ENCODE assay signal across 16 cellular contexts in genomic region chr11:77086521-77087472, GRCh38. TPM values are rescaled to one million over a fixed set of nuclear protein-coding genes. Genes with fewer than 3 reads are reported as not detected.
DNase-seq lines count a peak whose midpoint lies in the region; ATAC-seq and TF ChIP-seq lines count a peak whose summit lies in the region.
"Had no signal": no experiment of that assay in that cellular context is flagged by ENCODE, and none has a peak within 500 bp of the region (broad histone marks: within the 10 kb centered on the region; RNA-seq: fewer than 3 reads in every experiment).

No MANE protein-coding gene starts in this region.

- H3K27ac ChIP-seq in heart left ventricle (peak overlapping the region in 2 of 12 donors; percentile 24 to 34), right atrium auricular region (peak overlapping the region in 1 of 2 donors; percentile 16), urinary bladder (ENCODE audit: low read depth) (peak overlapping the region; percentile 63)
- H3K27ac ChIP-seq: A549 had no signal

- in situ Hi-C loops in ACHN (cut with HindIII; ENCODE audit: low pct_ligation_motif_present, low pct_unique_long_range_greater_than_20kb, low sequenced_read_pairs): no loop called here

- no peaks in the 10 kb centered on the region for H3K9me3 ChIP-seq in heart left ventricle
- H3K9me3 ChIP-seq in right atrium auricular region: no peaks in the 10 kb centered on the region
- no peaks in the 10 kb centered on the region for H3K9me3 ChIP-seq in mucosa of stomach (ENCODE audit: control insufficient read depth, low read length)
- H3K9me3 ChIP-seq: A549 had no signal

- TF ChIP-seq CTCF in heart left ventricle (IDR thresholded peaks at IDR 0.05) (no peak), right atrium auricular region (IDR thresholded peaks at IDR 0.05) (no peak), fibroblast of pulmonary artery (IDR thresholded peaks at IDR 0.05; ENCODE audit: low read length, missing control alignments) (no peak)

- H3K4me3 ChIP-seq in heart left ventricle (no peak overlapping the region), right atrium auricular region (no peak overlapping the region), fibroblast of pulmonary artery (replicated peaks; ENCODE audit: low read depth, low read length) (no peak overlapping the region), mucosa of stomach (ENCODE audit: low read length) (no peak overlapping the region), urinary bladder (ENCODE audit: low read depth, low read length) (no peak overlapping the region)
- H3K4me3 ChIP-seq: A549 had no signal

- no peak for TF ChIP-seq POLR2A in heart left ventricle (IDR thresholded peaks at IDR 0.05)

- peaks cover 0 to 26% (median 14%) of the 10 kb centered on the region in 12 donors for H3K4me1 ChIP-seq in heart left ventricle
- peaks cover 0 to 25% of the 10 kb centered on the region in 2 donors for H3K4me1 ChIP-seq in right atrium auricular region
- H3K4me1 ChIP-seq in mucosa of stomach (ENCODE audit: control insufficient read depth, insufficient read depth, low read length): peaks cover 95% of the 10 kb centered on the region
- H3K4me1 ChIP-seq in urinary bladder (ENCODE audit: insufficient read depth): peaks cover 2% of the 10 kb centered on the region

- intact Hi-C loops in heart left ventricle (cut with DNase I): loop anchor here in 1 of 10 donors (10.0 kb wide), 1 partner anchor 292 kb away; no protein-coding TSS in a partner anchor

- no peaks in the 10 kb centered on the region for H3K36me3 ChIP-seq in heart left ventricle
- no peaks in the 10 kb centered on the region for H3K36me3 ChIP-seq in right atrium auricular region
- peaks cover 8% of the 10 kb centered on the region for H3K36me3 ChIP-seq in mucosa of stomach (ENCODE audit: control insufficient read depth, insufficient read depth, low read length)
- H3K36me3 ChIP-seq in urinary bladder (ENCODE audit: insufficient read depth): no peaks in the 10 kb centered on the region

- 79 to 88% (median 84%) methylated on average over 21 to 23 of the region's 23 CpGs for WGBS in heart left ventricle, 4 donors
- WGBS in urinary bladder: 81% methylated on average over 23 of the region's 23 CpGs

- H3K9ac ChIP-seq in mucosa of stomach (ENCODE audit: low read length): peak overlapping the region; percentile 70

- DNase-seq in heart left ventricle (peak in 3 of 5 donors; percentile 27 to 61 (median 52)), right atrium auricular region (ENCODE audit: low spot score) (no peak), fibroblast of pulmonary artery (ENCODE audit: low read depth) (peak; percentile 47), NCI-H128 (lab: John Stamatoyannopoulos, UW; ENCODE audit: unreplicated experiment) (no peak), ACHN (no peak)
- DNase-seq: activated CD4-positive, alpha-beta memory T cell treated with anti-CD3 and anti-CD28 coated beads, Interleukin-2, amount 10 ng/mL, durations not matched to agents 7 days and 5 days; COR-L47; NCI-H1930; NCI-H774; stimulated activated naive CD8-positive, alpha-beta T cell treated with anti-CD3 and anti-CD28 coated beads, Interleukin-15, Interleukin-2, amounts not matched to agents 100 U/mL and 50 U/mL, for 24 hours had no signal

- no peaks in the 10 kb centered on the region for H3K27me3 ChIP-seq in heart left ventricle
- no peaks in the 10 kb centered on the region for H3K27me3 ChIP-seq in right atrium auricular region
- no peaks in the 10 kb centered on the region for H3K27me3 ChIP-seq in mucosa of stomach (ENCODE audit: control insufficient read depth, insufficient read depth, low read length)

- ATAC-seq in heart left ventricle: peak in 2 of 4 donors; percentile 3 to 26
- ATAC-seq in GM21447 (IDR thresholded peaks at IDR 0.05; ENCODE audit: unreplicated experiment): no peak
- ATAC-seq: A549; activated T-helper 17 cell treated with anti-CD3 and anti-CD28 coated beads, Interleukin-2, amount 50 U/mL, for 72 hours; stimulated activated naive CD8-positive, alpha-beta T cell treated with anti-CD3 and anti-CD28 coated beads, Interleukin-15, Interleukin-2, amounts not matched to agents 100 U/mL and 50 U/mL, for 24 hours had no signal

RNA-seq across cellular contexts. Expression of gene OMP, which starts 15.8 kb away (rescaled TPM):
- not detected for total RNA-seq in heart left ventricle
- polyA plus RNA-seq in heart left ventricle: not detected
- total RNA-seq in right atrium auricular region: not detected
- total RNA-seq in urinary bladder: not detected
- not detected for polyA plus RNA-seq in urinary bladder
- total RNA-seq: activated CD4-positive, alpha-beta memory T cell treated with anti-CD3 and anti-CD28 coated beads, Interleukin-2, amount 10 ng/mL, durations not matched to agents 7 days and 5 days; activated T-helper 17 cell treated with anti-CD3 and anti-CD28 coated beads, Interleukin-2, amount 50 U/mL, for 72 hours had no signal
- polyA plus RNA-seq: A549 had no signal

RNA-seq across cellular contexts. Expression of gene CAPN5, which starts 20.0 kb away (rescaled TPM):
- 1 to 10 TPM; 1.2 to 4.5 (median 2.3) TPM for total RNA-seq in heart left ventricle
- 1 to 10 TPM; 1.1 to 2.0 TPM for polyA plus RNA-seq in heart left ventricle
- total RNA-seq in right atrium auricular region: 1 to 10 TPM; 2.6 to 4.0 TPM
- 17.8 TPM for total RNA-seq in urinary bladder
- 14.8 TPM for polyA plus RNA-seq in urinary bladder

RNA-seq across cellular contexts. Expression of gene MYO7A, which starts 41.2 kb away (rescaled TPM):
- total RNA-seq in heart left ventricle: 10 to 100 TPM in 1 of 9 donors, 1 to 10 TPM in 8; 1.6 to 17.1 (median 2.7) TPM
- 1 to 10 TPM; 1.0 to 2.9 TPM for polyA plus RNA-seq in heart left ventricle
- 1 to 10 TPM; 1.4 to 5.0 TPM for total RNA-seq in right atrium auricular region
- 4.7 TPM for total RNA-seq in urinary bladder
- polyA plus RNA-seq in urinary bladder: 4.2 TPM

RNA-seq across cellular contexts. Expression of gene B3GNT6, which starts 52.6 kb away (rescaled TPM):
- total RNA-seq in heart left ventricle (not detected), right atrium auricular region (not detected), urinary bladder (not detected)
- polyA plus RNA-seq in heart left ventricle (not detected), urinary bladder (not detected)
- total RNA-seq: activated CD4-positive, alpha-beta memory T cell treated with anti-CD3 and anti-CD28 coated beads, Interleukin-2, amount 10 ng/mL, durations not matched to agents 7 days and 5 days; activated T-helper 17 cell treated with anti-CD3 and anti-CD28 coated beads, Interleukin-2, amount 50 U/mL, for 72 hours; astrocyte had no signal

Comparison
In these comparisons a context has a peak if more than half of its experiments do, and no peak if none do; other contexts are left out.
1. DNase-seq: peak in heart left ventricle (3 of 5) and fibroblast of pulmonary artery (single experiment); none in right atrium auricular region (single experiment), NCI-H128 (single experiment) and ACHN (single experiment).